Comparison of ENCODE assay signal across 10 cellular contexts in the genomic region with DNA sequence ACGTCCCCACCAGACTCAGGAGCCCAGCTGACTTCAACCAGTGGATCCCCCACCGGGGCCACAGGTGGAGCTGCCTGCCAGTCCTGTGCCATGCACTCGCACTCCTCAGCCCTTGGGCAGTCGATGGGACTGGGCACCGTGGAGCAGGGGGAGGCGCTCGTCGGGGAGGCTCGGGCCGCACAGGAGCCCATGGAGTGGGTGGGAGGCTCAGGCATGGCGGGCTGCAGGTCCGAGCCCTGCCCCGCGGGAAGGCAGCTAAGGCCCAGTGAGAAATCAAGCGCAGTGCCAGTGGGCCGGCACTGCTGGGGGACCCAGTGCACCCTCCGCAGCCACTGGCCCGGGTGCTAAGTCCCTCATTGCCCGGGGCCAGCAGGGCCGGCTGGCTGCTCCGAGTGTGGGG. TPM values are rescaled to one million over a fixed set of nuclear protein-coding genes. Genes with fewer than 3 reads are reported as not detected.
"Had no signal": no experiment of that assay in that cellular context is flagged by ENCODE, and none has a peak within 500 bp of the region (broad histone marks: within the 10 kb centered on the region; RNA-seq: fewer than 3 reads in every experiment).

No MANE protein-coding gene starts in this region.

RNA-seq across cellular contexts. Expression of gene LRRC30, which starts 52.3 kb away (rescaled TPM):
- polyA plus RNA-seq: naive thymus-derived CD4-positive, alpha-beta T cell; naive thymus-derived CD8-positive, alpha-beta T cell; neural cell; ovary; pancreas; right cardiac atrium; sigmoid colon; small intestine; smooth muscle cell; spleen had no signal
